ENCODE assay signal across 8 cellular contexts in genomic region chr3:129429080-129429451, GRCh38. TPM values are rescaled to one million over a fixed set of nuclear protein-coding genes. Genes with fewer than 3 reads are reported as not detected.
DNase-seq lines count a peak whose midpoint lies in the region; ATAC-seq and TF ChIP-seq lines count a peak whose summit lies in the region.

No MANE protein-coding gene starts in this region.

- H3F3A ChIP-seq in DOHH2 (ENCODE audit: control insufficient read depth, insufficient read depth) (peaks cover 20% of the 10 kb centered on the region), PC-9 (ENCODE audit: insufficient read depth, low read depth) (peaks cover 32% of the 10 kb centered on the region; the same call in 1 of the 2 replicates)

- peak overlapping the region; percentile 63 for H3K4me3 ChIP-seq in DOHH2 (ENCODE audit: low read length)
- H3K4me3 ChIP-seq in PC-9, result no peak overlapping the region; the same call in 1 of the 2 replicates
- H3K4me3 ChIP-seq in esophagus muscularis mucosa, result peak overlapping the region; percentile 56 to 61 (median 58)
- peak overlapping the region in 1 of 2 donors; percentile 40 for H3K4me3 ChIP-seq in prostate gland

- H3K27ac ChIP-seq in DOHH2 (ENCODE audit: low read depth, low read length), result peak overlapping the region; percentile 14; the same call in 1 of the 2 replicates
- H3K27ac ChIP-seq in PC-9, result no peak overlapping the region
- peak overlapping the region; percentile 62 to 75 (median 66) for H3K27ac ChIP-seq in esophagus muscularis mucosa (replicated peaks in 1 of 4)
- H3K27ac ChIP-seq in prostate gland, result peak overlapping the region; percentile 68

- H3K4me1 ChIP-seq in DOHH2 (ENCODE audit: control insufficient read depth, low read length) (peaks cover 47% of the 10 kb centered on the region), PC-9 (replicated peaks; ENCODE audit: insufficient read depth) (peaks cover 6% of the 10 kb centered on the region; the same call in 1 of the 2 replicates), esophagus muscularis mucosa (peaks cover 14 to 20% (median 16%) of the 10 kb centered on the region in 4 donors), prostate gland (replicated peaks) (no peaks in the 10 kb centered on the region)

- WGBS in esophagus muscularis mucosa, result 64% methylated on average over 3 of the region's 3 CpGs
- 71% methylated on average over 3 of the region's 3 CpGs for whole genome bisulfite sequencing in prostate gland

- H3K27me3 ChIP-seq in DOHH2 (ENCODE audit: control insufficient read depth, low read length), result no peaks in the 10 kb centered on the region
- H3K27me3 ChIP-seq in PC-9 (ENCODE audit: insufficient read depth, low read depth), result no peaks in the 10 kb centered on the region
- no peaks in the 10 kb centered on the region for H3K27me3 ChIP-seq in esophagus muscularis mucosa
- no peaks in the 10 kb centered on the region for H3K27me3 ChIP-seq in prostate gland (replicated peaks; ENCODE audit: insufficient read depth)

- H3K4me2 ChIP-seq in DOHH2 (ENCODE audit: low read length) (peak overlapping the region; percentile 74), PC-9 (peak overlapping the region; percentile 88)

- no peaks in the 10 kb centered on the region for H4K20me1 ChIP-seq in DOHH2 (ENCODE audit: control insufficient read depth, insufficient read depth, low read depth, low read length)
- H4K20me1 ChIP-seq in PC-9 (ENCODE audit: insufficient read depth), result no peaks in the 10 kb centered on the region

- H3K79me2 ChIP-seq in DOHH2 (ENCODE audit: control insufficient read depth, low read length) (peaks cover 15% of the 10 kb centered on the region), PC-9 (ENCODE audit: low read depth) (no peaks in the 10 kb centered on the region)

- H3K9me2 ChIP-seq in DOHH2 (replicated peaks; ENCODE audit: control insufficient read depth, low read length) (no peaks in the 10 kb centered on the region), PC-9 (ENCODE audit: insufficient read depth) (no peaks in the 10 kb centered on the region)

- ATAC-seq in GM18520 (IDR thresholded peaks at IDR 0.05; ENCODE audit: unreplicated experiment) (no peak), HG03469 (IDR thresholded peaks at IDR 0.05; ENCODE audit: unreplicated experiment) (no peak)

- H3K9me3 ChIP-seq in DOHH2 (ENCODE audit: control insufficient read depth, insufficient read depth, low read length) (peaks cover 6% of the 10 kb centered on the region; the same call in 1 of the 2 replicates), PC-9 (ENCODE audit: insufficient read depth, low read depth) (no peaks in the 10 kb centered on the region), esophagus muscularis mucosa (no peaks in the 10 kb centered on the region), prostate gland (no peaks in the 10 kb centered on the region)

- H3K36me3 ChIP-seq in DOHH2 (ENCODE audit: control insufficient read depth, low read length) (peaks cover 54% of the 10 kb centered on the region), PC-9 (ENCODE audit: low read depth) (peaks cover 32% of the 10 kb centered on the region), esophagus muscularis mucosa (peaks cover 11 to 41% (median 35%) of the 10 kb centered on the region in 4 donors), prostate gland (peaks cover 0 to 15% of the 10 kb centered on the region in 2 donors)

- no peak for DNase-seq in PC-9
- DNase-seq in esophagus muscularis mucosa (ENCODE audit: extremely low spot score), result no peak
- no peak for DNase-seq in prostate gland (ENCODE audit: low spot score)
- no peak for DNase-seq in stimulated activated CD4-positive, alpha-beta T cell treated with anti-CD3 and anti-CD28 coated beads, Interleukin-12 subunit alpha, Interleukin-12 subunit beta, amount 100 ng/mL, for 4 hours
- DNase-seq in NCI-H187 treated with DMSO at 0.1 percent for 48 hours (lab: John Stamatoyannopoulos, UW), result no peak

- TF ChIP-seq EP300 in esophagus muscularis mucosa (IDR thresholded peaks at IDR 0.05), result no peak

- BruUV-seq in PC-9 (replicated peaks; lab: Mats Ljungman, UMichigan), result no TSS peak

- 0 out of 2 replicates have a peak overlapping the region, but pooled peaks have one; percentile 56 for H2AFZ ChIP-seq in PC-9

- intact Hi-C loops in PC-9 (cut with micrococcal nuclease; ENCODE audit: unreplicated experiment) (no loop called here), esophagus muscularis mucosa (cut with DNase I) (no loop called here), prostate gland (cut with DNase I) (no loop called here)

- TF ChIP-seq CTCF in DOHH2 (IDR thresholded peaks at IDR 0.05; ENCODE audit: low read depth, low read length, poor library complexity, severe bottlenecking) (no peak), PC-9 (conservative IDR thresholded peaks at IDR 0.05) (no peak), esophagus muscularis mucosa (IDR thresholded peaks at IDR 0.05) (no peak), prostate gland (IDR thresholded peaks at IDR 0.05) (no peak)

- TF ChIP-seq POLR2A in esophagus muscularis mucosa (IDR thresholded peaks at IDR 0.05; ENCODE audit: low read depth) (no peak), prostate gland (IDR thresholded peaks at IDR 0.05) (no peak)

- POLR2A ChIA-PET in PC-9 (lab: Charles Lee; ENCODE audit: unreplicated experiment), result interaction anchor here (0.6 to 0.9 kb wide), 3 partner anchors 29 to 407 kb away, joined by 3 to 12 read pairs (median 6); no protein-coding TSS in a partner anchor

- CTCF ChIA-PET in PC-9 (lab: Charles Lee), result interaction anchor here (0.6 kb wide), 1 partner anchor 377 kb away, joined by 9 read pairs; no protein-coding TSS in a partner anchor

RNA-seq across cellular contexts. Expression of gene EFCAB12, which starts 0.6 kb away (rescaled TPM):
- total RNA-seq in PC-9 (2021), result 2.0 and 2.2 TPM in 2 replicates
- total RNA-seq in esophagus muscularis mucosa, result under 1 TPM in 2 of 4 donors, not detected in 2; 0.19 to 0.42 TPM
- total RNA-seq in prostate gland, result 10 to 100 TPM in 1 of 2 donors, 1 to 10 TPM in 1; 6.2 to 13.7 TPM

RNA-seq across cellular contexts. Expression of gene MBD4, which starts 10.7 kb away (rescaled TPM):
- 48.6 and 49.4 TPM in 2 replicates for total RNA-seq in PC-9 (2021)
- 10 to 100 TPM; 12.1 to 23.3 (median 16.4) TPM for total RNA-seq in esophagus muscularis mucosa
- total RNA-seq in prostate gland, result 10 to 100 TPM; 20.6 to 34.0 TPM

RNA-seq across cellular contexts. Expression of gene IFT122, which starts 11.0 kb away (rescaled TPM):
- total RNA-seq in PC-9 (2021), result 44.8 and 55.6 TPM in 2 replicates
- total RNA-seq in esophagus muscularis mucosa, result 10 to 100 TPM; 19.5 to 32.8 (median 21.9) TPM
- total RNA-seq in prostate gland, result 10 to 100 TPM; 60.8 to 91.3 TPM
